In genomic region chr16:29665294-29666077, GRCh38 we compare ENCODE assay signal across 8 cellular contexts. TPM values are rescaled to one million over a fixed set of nuclear protein-coding genes. Genes with fewer than 3 reads are reported as not detected.
DNase-seq lines count a peak whose midpoint lies in the region; ATAC-seq and TF ChIP-seq lines count a peak whose summit lies in the region.
"Had no signal": no experiment of that assay in that cellular context is flagged by ENCODE, and none has a peak within 500 bp of the region (broad histone marks: within the 10 kb centered on the region; RNA-seq: fewer than 3 reads in every experiment).

No MANE protein-coding gene starts in this region.

- no peak overlapping the region for H3K27ac ChIP-seq in thoracic aorta
- H3K27ac ChIP-seq: brain microvascular endothelial cell had no signal

- H3K27ac Mint-ChIP-seq in immature natural killer cell: peak overlapping the region; percentile 91 to 100 (median 98)

- peak overlapping the region; percentile 93 to 100 (median 96) for H3K4me3 Mint-ChIP-seq in immature natural killer cell

- H3K36me3 Mint-ChIP-seq in immature natural killer cell: peaks cover 23 to 40% (median 38%) of the 10 kb centered on the region in 3 donors

- ATAC-seq in thoracic aorta (ENCODE audit: insufficient number of reproducible peaks, low FRiP score, low read depth): no peak

- peaks cover 76% of the 10 kb centered on the region in 2 donors for H3K4me1 Mint-ChIP-seq in immature natural killer cell

- H3K4me3 ChIP-seq in thoracic aorta: peak overlapping the region; percentile 47

- H3K9me3 Mint-ChIP-seq in immature natural killer cell: no peaks in the 10 kb centered on the region

- H3K9me3 ChIP-seq in thoracic aorta: no peaks in the 10 kb centered on the region

- no peaks in the 10 kb centered on the region for H3K27me3 ChIP-seq in thoracic aorta (replicated peaks; ENCODE audit: insufficient read depth)
- H3K27me3 ChIP-seq: brain microvascular endothelial cell had no signal

- H3K27me3 Mint-ChIP-seq in immature natural killer cell (ENCODE audit: low read depth in 3 of 3): peaks cover 33 to 50% (median 46%) of the 10 kb centered on the region in 3 donors

- peak; percentile 26 for DNase-seq in NAMALWA (ENCODE audit: low spot score)
- peak; percentile 56 to 59 for DNase-seq in activated T-cell treated with anti-CD3 and anti-CD28 coated beads, Interleukin-2, amount 50 U/mL, for 48 hours
- peak; percentile 69 to 75 (median 74) for DNase-seq in immature natural killer cell
- no peak for DNase-seq in thoracic aorta (ENCODE audit: low spot score)
- DNase-seq in dedifferentiated amniotic fluid mesenchymal stem cell (ENCODE audit: extremely low spot score): no peak
- DNase-seq in NCI-H345 (lab: John Stamatoyannopoulos, UW): no peak
- DNase-seq in HK-2 (ENCODE audit: unreplicated experiment): no peak
- DNase-seq: brain microvascular endothelial cell had no signal

- no peaks in the 10 kb centered on the region for H3K36me3 ChIP-seq in thoracic aorta
- H3K36me3 ChIP-seq: brain microvascular endothelial cell had no signal

- TF ChIP-seq CTCF in thoracic aorta (IDR thresholded peaks at IDR 0.05): no peak

- H3K4me1 ChIP-seq in thoracic aorta (ENCODE audit: control insufficient read depth in 1 of 2, low read depth in 2 of 2): peaks cover 0 to 11% of the 10 kb centered on the region in 2 donors

RNA-seq across cellular contexts. Expression of gene SPN, which starts 2.4 kb away (rescaled TPM):
- 100 to 1,000 TPM; 231 to 632 (median 323) TPM for polyA plus RNA-seq in immature natural killer cell
- total RNA-seq in thoracic aorta: 10 to 100 TPM in 1 of 2 donors, 1 to 10 TPM in 1; 1.1 to 10.2 TPM

RNA-seq across cellular contexts. Expression of gene QPRT, which starts 13.5 kb away (rescaled TPM):
- polyA plus RNA-seq in immature natural killer cell: 1 to 10 TPM in 2 of 3 donors, under 1 TPM in 1; 0.81 to 4.7 (median 2.1) TPM
- total RNA-seq in thoracic aorta: 1 to 10 TPM in 1 of 2 donors, under 1 TPM in 1; 0.95 to 1.3 TPM

Comparison
In these comparisons a context has a peak if more than half of its experiments do, and no peak if none do; other contexts are left out.
1. DNase-seq: peak in NAMALWA (single experiment), activated T-cell treated with anti-CD3 and anti-CD28 coated beads, Interleukin-2, amount 50 U/mL, for 48 hours (2 of 2) and immature natural killer cell (3 of 3); none in thoracic aorta (single experiment), dedifferentiated amniotic fluid mesenchymal stem cell (single experiment), NCI-H345 (single experiment) and HK-2 (single experiment).